ENCODE assay signal across 10 cellular contexts in the genomic region with DNA sequence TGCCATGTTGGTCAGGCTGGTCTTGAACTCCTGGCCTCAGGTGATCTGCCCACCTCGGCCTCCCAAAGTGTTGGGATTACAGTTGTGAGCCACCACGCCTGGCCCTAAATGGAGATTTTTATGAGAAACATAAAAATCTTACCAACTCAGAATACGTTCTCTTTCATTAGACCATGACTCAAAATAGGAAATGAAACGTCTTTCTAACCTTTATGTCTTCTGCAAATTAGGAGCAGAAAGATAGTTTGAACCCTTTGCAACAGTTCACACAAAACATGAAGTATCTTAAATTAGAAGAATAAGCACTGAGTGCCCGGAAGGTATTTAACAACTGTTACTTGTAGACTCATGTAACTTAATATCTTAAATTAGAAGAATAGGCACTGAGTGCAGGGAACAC.
"Had no signal": no experiment of that assay in that cellular context is flagged by ENCODE, and none has a peak within 500 bp of the region (broad histone marks: within the 10 kb centered on the region; RNA-seq: fewer than 3 reads in every experiment).

No MANE protein-coding gene starts in this region.

- DNase-seq: activated CD4-positive, alpha-beta T cell treated with anti-CD3 and anti-CD28 coated beads, Interleukin-2, amount 50 U/mL, for 4 hours; activated CD4-positive, CD25-positive, alpha-beta regulatory T cell treated with anti-CD3 and anti-CD28 coated beads, Interleukin-2, amount 50 U/mL, for 72 hours; activated CD8-positive, alpha-beta memory T cell treated with anti-CD3 and anti-CD28 coated beads, Interleukin-2, amount 10 ng/mL, durations not matched to agents 7 days and 5 days; activated effector memory CD4-positive, alpha-beta T cell treated with Interleukin-2 at 50 U/mL for 16 hours; activated T-cell treated with anti-CD3 and anti-CD28 coated beads, Interleukin-2, amount 50 U/mL, for 24 hours; amniotic stem cell; effector memory CD8-positive, alpha-beta T cell; pancreas; stimulated activated CD4-positive, alpha-beta T cell treated with anti-CD3 and anti-CD28 coated beads, Interleukin-4, amount 100 ng/mL, for 1 hour had no signal

- H3K27me3 ChIP-seq: pancreas had no signal

- H3K4me3 ChIP-seq: pancreas had no signal

- ATAC-seq: activated CD8-positive, alpha-beta memory T cell treated with anti-CD3 and anti-CD28 coated beads, Interleukin-2, amount 10 ng/mL, durations not matched to agents 7 days and 5 days; activated naive CD4-positive, alpha-beta T cell treated with anti-CD3 and anti-CD28 coated beads, Interleukin-2, amount 50 U/mL, for 72 hours; effector memory CD8-positive, alpha-beta T cell; pancreas had no signal
